ENCODE assay signal across 8 cellular contexts in genomic region chr6:77466055-77467028, GRCh38. TPM values are rescaled to one million over a fixed set of nuclear protein-coding genes. Genes with fewer than 3 reads are reported as not detected.
DNase-seq lines count a peak whose midpoint lies in the region; ATAC-seq, FAIRE-seq and TF ChIP-seq lines count a peak whose summit lies in the region.

No MANE protein-coding gene starts in this region.

- TF ChIP-seq RAD21 in HepG2 (CRISPR knock-in tag; IDR thresholded peaks at IDR 0.05): no peak

- peak; percentile 17 for ATAC-seq in CD8-positive, alpha-beta T cell
- ATAC-seq in GM19023 (IDR thresholded peaks at IDR 0.05; ENCODE audit: unreplicated experiment) (peak; percentile 86), HG03066 (IDR thresholded peaks at IDR 0.05; ENCODE audit: low read depth, unreplicated experiment) (peak; percentile 87), HepG2 (peak; percentile 93)

- H3K9ac ChIP-seq in HepG2 (ENCODE audit: insufficient read depth, low read depth, low read length) (no peak overlapping the region), subcutaneous abdominal adipose tissue (ENCODE audit: low read length in 5 of 5) (peak overlapping the region in 2 of 5 donors; percentile 10 to 60)

- no peak for TF ChIP-seq EP300 in HepG2 (IDR thresholded peaks at IDR 0.05; ENCODE audit: low read depth in 2 of 2, low read length in 2 of 2)
- TF ChIP-seq EP300 in HepG2 (CRISPR knock-in tag; IDR thresholded peaks at IDR 0.05; ENCODE audit: borderline replicate concordance): no peak

- H2AFZ ChIP-seq in HepG2 (ENCODE audit: low read length): no peak overlapping the region

- no peaks in the 10 kb centered on the region for H3K36me3 ChIP-seq in CD8-positive, alpha-beta T cell (ENCODE audit: insufficient read depth, low read length)
- no peaks in the 10 kb centered on the region for H3K36me3 ChIP-seq in HepG2 (replicated peaks in 1 of 2; ENCODE audit: control insufficient read depth in 1 of 2, insufficient read depth in 2 of 2, low read length in 2 of 2)
- no peaks in the 10 kb centered on the region for H3K36me3 ChIP-seq in subcutaneous abdominal adipose tissue (ENCODE audit: control insufficient read depth in 5 of 5, insufficient read depth in 5 of 5, low read length in 5 of 5)

- TF ChIP-seq CTCF in CD8-positive, alpha-beta T cell (IDR thresholded peaks at IDR 0.05): no peak
- peak; percentile 63 for TF ChIP-seq CTCF in HepG2 (CRISPR knock-in tag; IDR thresholded peaks at IDR 0.05)

- peak overlapping the region; percentile 68 for H3K4me3 ChIP-seq in CD8-positive, alpha-beta T cell (ENCODE audit: low read depth, low read length)
- H3K4me3 ChIP-seq in HepG2 (replicated peaks in 1 of 3; ENCODE audit: insufficient read depth in 1 of 3, low read depth in 2 of 3, low read length in 3 of 3) (no peak overlapping the region), subcutaneous abdominal adipose tissue (ENCODE audit: low read depth in 1 of 5, low read length in 5 of 5) (peak overlapping the region; percentile 52 to 82 (median 64))

- no peaks in the 10 kb centered on the region for H3K79me2 ChIP-seq in HepG2 (ENCODE audit: insufficient read depth, low read length)

- no peak overlapping the region for H3K27ac Mint-ChIP-seq in CD8-positive, alpha-beta T cell

- in situ Hi-C loops in HepG2 (cut with HindIII; ENCODE audit: extremely low pct_ligation_motif_present, low pct_unique_long_range_greater_than_20kb): no loop called here

- peaks cover 3% of the 10 kb centered on the region for H3K9me3 Mint-ChIP-seq in CD8-positive, alpha-beta T cell

- intact Hi-C loops in CD8-positive, alpha-beta T cell (cut with DNase I, micrococcal nuclease): no loop called here
- intact Hi-C loops in HepG2 (cut with micrococcal nuclease; ENCODE audit: unreplicated experiment): loop anchor here (10.0 kb wide), 1 partner anchor 278 kb away; no protein-coding TSS in a partner anchor

- peaks cover 51% of the 10 kb centered on the region for H3K27me3 Mint-ChIP-seq in CD8-positive, alpha-beta T cell (ENCODE audit: low read depth)

- FAIRE-seq in HepG2 (lab: Jason Lieb, UNC): no peak

- no peaks in the 10 kb centered on the region for H3K27me3 ChIP-seq in CD8-positive, alpha-beta T cell (ENCODE audit: insufficient read depth, low read length)
- peaks cover 1 to 44% of the 10 kb centered on the region in 2 experiments; a peak in 3 of 5 replicates for H3K27me3 ChIP-seq in HepG2 (ENCODE audit: control insufficient read depth in 1 of 2, insufficient read depth in 2 of 2, low read length in 2 of 2)
- H3K27me3 ChIP-seq in subcutaneous abdominal adipose tissue (ENCODE audit: control insufficient read depth in 5 of 5, insufficient read depth in 4 of 5, low read length in 5 of 5): peaks cover 37 to 57% (median 51%) of the 10 kb centered on the region in 5 donors

- peak overlapping the region; percentile 71 for H3K4me3 Mint-ChIP-seq in CD8-positive, alpha-beta T cell

- no peak for TF ChIP-seq POLR2A in HepG2 (IDR thresholded peaks at IDR 0.05; ENCODE audit: insufficient read depth in 1 of 2, low read depth in 2 of 2, low read length in 2 of 2)

- DNase-seq in CD8-positive, alpha-beta T cell: no peak
- DNase-seq in SHP77 (lab: John Stamatoyannopoulos, UW) (peak; percentile 43), dermis blood vessel endothelial cell (peak; percentile 81), HepG2 (ENCODE audit: low spot score) (peak; percentile 20), GOT3 (lab: John Stamatoyannopoulos, UW) (no peak)

- peak overlapping the region; percentile 45 for H3K4me2 ChIP-seq in HepG2 (ENCODE audit: low read depth, low read length)

- H3K27ac ChIP-seq in CD8-positive, alpha-beta T cell (ENCODE audit: low read depth, low read length): no peak overlapping the region
- H3K27ac ChIP-seq in HepG2 (ENCODE audit: extremely low read length, insufficient read depth, low read length): no peak overlapping the region
- no peak overlapping the region for H3K27ac ChIP-seq in subcutaneous abdominal adipose tissue (ENCODE audit: low read depth, low read length)

- 31% methylated on average over 36 of the region's 36 CpGs for WGBS in HepG2 (ENCODE audit: low lambda C conversion rate)

- no peaks in the 10 kb centered on the region for H4K20me1 ChIP-seq in HepG2 (ENCODE audit: insufficient read depth, low read length)

- no peaks in the 10 kb centered on the region for H3K9me3 ChIP-seq in CD8-positive, alpha-beta T cell (ENCODE audit: low read length)
- no peaks in the 10 kb centered on the region for H3K9me3 ChIP-seq in HepG2 (ENCODE audit: low read length)
- no peaks in the 10 kb centered on the region for H3K9me3 ChIP-seq in subcutaneous abdominal adipose tissue (ENCODE audit: control insufficient read depth in 5 of 5, low read length in 5 of 5)

- POLR2A ChIA-PET in CD8-positive, alpha-beta T cell (lab: Charles Lee): no interaction called here
- POLR2A ChIA-PET in HepG2 (lab: Yijun Ruan, JAX): no interaction called here

- CTCF ChIA-PET in CD8-positive, alpha-beta T cell (lab: Charles Lee): no interaction called here
- CTCF ChIA-PET in HepG2 (lab: Yijun Ruan, JAX; ENCODE audit: low intra/inter-chr PET ratio, low total read pairs): no interaction called here

- no peaks in the 10 kb centered on the region for H3K36me3 Mint-ChIP-seq in CD8-positive, alpha-beta T cell

- peaks cover 5% of the 10 kb centered on the region for H3K4me1 ChIP-seq in CD8-positive, alpha-beta T cell (ENCODE audit: insufficient read depth, low read length)
- H3K4me1 ChIP-seq in HepG2 (ENCODE audit: insufficient read depth, low read length) (no peaks in the 10 kb centered on the region), subcutaneous abdominal adipose tissue (ENCODE audit: control insufficient read depth in 5 of 5, insufficient read depth in 5 of 5, low read length in 5 of 5) (peaks cover 0 to 44% (median 34%) of the 10 kb centered on the region in 5 donors)

- H3K4me1 Mint-ChIP-seq in CD8-positive, alpha-beta T cell (ENCODE audit: low read depth): peaks cover 12% of the 10 kb centered on the region

- BruUV-seq in HepG2 (replicated peaks; lab: Mats Ljungman, UMichigan): no TSS peak

TF ChIP-seq in HepG2, 621 proteins besides CTCF, POLR2A, EP300 and RAD21:
- TF ChIP-seq ZNF574 (CRISPR knock-in tag; IDR thresholded peaks at IDR 0.05) (no peak), STAG1 (CRISPR knock-in tag; IDR thresholded peaks at IDR 0.05) (peak; percentile 64)

RNA-seq across cellular contexts. Expression of gene HTR1B, which starts 3.1 kb away (rescaled TPM):
- total RNA-seq in CD8-positive, alpha-beta T cell: not detected
- total RNA-seq in dermis blood vessel endothelial cell: 6.1 and 11.7 TPM in 2 replicates
- not detected in 2 replicates for total RNA-seq in HepG2 (2016; rRNA removed; fragmentation: Illumina TruSeq; extraction: Trizol)
- not detected in 2 replicates for total RNA-seq in HepG2 (2016; cell fraction: cytosol; rRNA removed; fragmentation: Illumina TruSeq; extraction: Trizol; ENCODE audit: low read depth)
- not detected in 2 replicates for total RNA-seq in HepG2 (2016; cell fraction: insoluble cytoplasmic fraction; rRNA removed; fragmentation: Illumina TruSeq; extraction: Trizol)
- not detected in 2 replicates for total RNA-seq in HepG2 (2016; cell fraction: membrane; rRNA removed; fragmentation: Illumina TruSeq; extraction: Trizol)
- not detected in 2 replicates for total RNA-seq in HepG2 (2016; cell fraction: nucleus; rRNA removed; fragmentation: Illumina TruSeq; extraction: Trizol)
- polyA plus RNA-seq in HepG2 (2011; rRNA removed): not detected in 2 replicates
- not detected in 2 replicates for polyA plus RNA-seq in HepG2 (2011; cell fraction: cytosol; rRNA removed)
- polyA plus RNA-seq in HepG2 (2011; cell fraction: nucleus; rRNA removed): not detected in 2 replicates
- not detected in 2 replicates for polyA plus RNA-seq in HepG2 (2012)
- not detected in 2 replicates for polyA plus RNA-seq in HepG2 (2016; cell fraction: cytosol; fragmentation: Illumina TruSeq; extraction: Trizol; ENCODE audit: low read depth)
- polyA plus RNA-seq in HepG2 (2016; cell fraction: insoluble cytoplasmic fraction; fragmentation: Illumina TruSeq; extraction: Trizol; ENCODE audit: low read depth): not detected in 2 replicates
- not detected in 2 replicates for polyA plus RNA-seq in HepG2 (2016; cell fraction: membrane; fragmentation: Illumina TruSeq; extraction: Trizol; ENCODE audit: low read depth)
- not detected in 2 replicates for polyA plus RNA-seq in HepG2 (2016; cell fraction: nucleus; fragmentation: Illumina TruSeq; extraction: Trizol; ENCODE audit: insufficient read depth, low read depth)
- 0.19 TPM in 1 of 2 replicates, not detected in the other for polyA minus RNA-seq in HepG2 (2011; rRNA and poly(A)+ RNA removed; ENCODE audit: low replicate concordance)
- not detected in 2 replicates for polyA minus RNA-seq in HepG2 (2011; cell fraction: cytosol; rRNA and poly(A)+ RNA removed)
- not detected in 2 replicates for polyA minus RNA-seq in HepG2 (2011; cell fraction: nucleus; rRNA and poly(A)+ RNA removed)

Comparison
In these comparisons a context has a peak if more than half of its experiments do, and no peak if none do; other contexts are left out.
1. ATAC-seq: peak in every context shown above with its lines; median percentile 93 in HepG2; 87 in HG03066; 86 in GM19023; 17 in CD8-positive, alpha-beta T cell.
2. DNase-seq: peak in SHP77 (2 of 2), dermis blood vessel endothelial cell (single experiment) and HepG2 (single experiment); none in CD8-positive, alpha-beta T cell (0 of 7) and GOT3 (single experiment).
3. H3K4me3 ChIP-seq: peak in CD8-positive, alpha-beta T cell (single experiment) and subcutaneous abdominal adipose tissue (5 of 5); none in HepG2 (0 of 3).